In genomic region chr20:32642257-32643046, GRCh38 we compare ENCODE assay signal across 21 cellular contexts. TPM values are rescaled to one million over a fixed set of nuclear protein-coding genes. Genes with fewer than 3 reads are reported as not detected.
DNase-seq lines count a peak whose midpoint lies in the region; ATAC-seq and TF ChIP-seq lines count a peak whose summit lies in the region.
"Had no signal": no experiment of that assay in that cellular context is flagged by ENCODE, and none has a peak within 500 bp of the region (broad histone marks: within the 10 kb centered on the region; RNA-seq: fewer than 3 reads in every experiment).

No MANE protein-coding gene starts in this region.

- no peaks in the 10 kb centered on the region for H3K36me3 Mint-ChIP-seq in activated naive CD4-positive, alpha-beta T cell treated with anti-CD3 and anti-CD28 coated beads, Interleukin-2, amount 50 U/mL, for 72 hours

- 63 to 71% (median 63%) methylated on average over 9 to 10 of the region's 10 CpGs for WGBS in heart left ventricle, 4 donors
- 52 to 68% (median 58%) methylated on average over 6 to 10 of the region's 10 CpGs for WGBS in adrenal gland, 4 donors

- no peak overlapping the region for H3K27ac Mint-ChIP-seq in activated naive CD4-positive, alpha-beta T cell treated with anti-CD3 and anti-CD28 coated beads, Interleukin-2, amount 50 U/mL, for 72 hours
- H3K27ac Mint-ChIP-seq: B cell had no signal

- no peak for TF ChIP-seq POLR2A in heart left ventricle (IDR thresholded peaks at IDR 0.05)
- TF ChIP-seq POLR2A in adrenal gland (IDR thresholded peaks at IDR 0.05): no peak

- H3K36me3 ChIP-seq in heart left ventricle: no peaks in the 10 kb centered on the region
- H3K36me3 ChIP-seq in adrenal gland (replicated peaks in 1 of 2): no peaks in the 10 kb centered on the region
- no peaks in the 10 kb centered on the region for H3K36me3 ChIP-seq in osteoblast (ENCODE audit: insufficient read depth, low read length)
- H3K36me3 ChIP-seq: SJCRH30 had no signal

- intact Hi-C loops in heart left ventricle (cut with DNase I) (no loop called here), cardiac septum (cut with DNase I) (loop anchor here (5.0 kb wide), 1 partner anchor 820 kb away; no protein-coding TSS in a partner anchor), adrenal gland (cut with DNase I) (no loop called here)

- H3K4me2 ChIP-seq in osteoblast (ENCODE audit: insufficient read depth, low read length): no peak overlapping the region
- H3K4me2 ChIP-seq: PC-9 had no signal

- H3K27ac ChIP-seq in heart left ventricle: no peak overlapping the region
- no peak overlapping the region for H3K27ac ChIP-seq in adrenal gland
- H3K27ac ChIP-seq in osteoblast (ENCODE audit: low read depth, low read length): no peak overlapping the region
- H3K27ac ChIP-seq: PC-9, RWPE1, SJCRH30 had no signal

- ATAC-seq in heart left ventricle (peak in 3 of 4 donors; percentile 47 to 65 (median 54)), GM21723 (IDR thresholded peaks at IDR 0.05; ENCODE audit: unreplicated experiment) (no peak)
- ATAC-seq in activated naive CD4-positive, alpha-beta T cell treated with anti-CD3 and anti-CD28 coated beads, Interleukin-2, amount 50 U/mL, for 72 hours: no peak

- no peak overlapping the region for H2AFZ ChIP-seq in osteoblast (ENCODE audit: low read length)
- H2AFZ ChIP-seq: PC-9 had no signal

- DNase-seq in heart left ventricle: peak in 1 of 5 donors; percentile 44
- DNase-seq in cardiac septum (ENCODE audit: low spot score): no peak
- peak; percentile 60 for DNase-seq in NCI-H82 (lab: John Stamatoyannopoulos, UW)
- DNase-seq in adrenal gland: peak in 6 of 7 donors; percentile 42 to 74 (median 64)
- DNase-seq in osteoblast (ENCODE audit: insufficient read length, low spot score, missing footprints): peak; percentile 14
- no peak for DNase-seq in activated naive CD4-positive, alpha-beta T cell treated with anti-CD3 and anti-CD28 coated beads, Interleukin-2, amount 50 U/mL, for 72 hours (ENCODE audit: low spot score in 2 of 2)
- no peak for DNase-seq in retina
- DNase-seq: Caco-2, GDM1, H7, NCI-H1105, NCI-H2081 treated with DMSO at 0.1 percent for 48 hours, NCI-H510A treated with DMSO at 0.1 percent for 48 hours, NCI-H774, PC-9, SJCRH30 had no signal

- H3K4me1 ChIP-seq in heart left ventricle (peaks cover 0 to 6% (median 0%) of the 10 kb centered on the region in 12 donors), adrenal gland (replicated peaks in 1 of 2) (peaks cover 0 to 12% of the 10 kb centered on the region in 2 donors), osteoblast (ENCODE audit: insufficient read depth, low read length) (no peaks in the 10 kb centered on the region)
- H3K4me1 ChIP-seq: Caco-2, SJCRH30 had no signal

- no peaks in the 10 kb centered on the region for H4K20me1 ChIP-seq in osteoblast (ENCODE audit: insufficient read depth, low read length)

- no peaks in the 10 kb centered on the region for H3K27me3 ChIP-seq in heart left ventricle
- no peaks in the 10 kb centered on the region for H3K27me3 ChIP-seq in adrenal gland
- H3K27me3 ChIP-seq in osteoblast (ENCODE audit: insufficient read depth, low read length): peaks cover 9% of the 10 kb centered on the region

- H3K9me3 ChIP-seq in heart left ventricle: no peaks in the 10 kb centered on the region
- H3K9me3 ChIP-seq in adrenal gland (replicated peaks in 1 of 3): no peaks in the 10 kb centered on the region
- no peaks in the 10 kb centered on the region for H3K9me3 ChIP-seq in osteoblast (ENCODE audit: low read depth, low read length)
- H3K9me3 ChIP-seq: Caco-2, SJCRH30 had no signal

- H3K9me3 Mint-ChIP-seq in activated naive CD4-positive, alpha-beta T cell treated with anti-CD3 and anti-CD28 coated beads, Interleukin-2, amount 50 U/mL, for 72 hours: no peaks in the 10 kb centered on the region

- no peak overlapping the region for H3K4me3 ChIP-seq in heart left ventricle
- no peak overlapping the region for H3K4me3 ChIP-seq in adrenal gland
- no peak overlapping the region for H3K4me3 ChIP-seq in osteoblast (ENCODE audit: insufficient read depth, low read length)
- H3K4me3 ChIP-seq: PC-9, SJCRH30 had no signal

- H3K79me2 ChIP-seq in osteoblast (ENCODE audit: insufficient read depth, low read length): no peaks in the 10 kb centered on the region

- no peak for TF ChIP-seq CTCF in heart left ventricle (IDR thresholded peaks at IDR 0.05)
- no peak for TF ChIP-seq CTCF in adrenal gland (IDR thresholded peaks at IDR 0.05)
- TF ChIP-seq CTCF in osteoblast (IDR thresholded peaks at IDR 0.05; ENCODE audit: extremely low read depth, low read depth, low read length): no peak

RNA-seq across cellular contexts. Expression of gene C20orf203, which starts 31.3 kb away (rescaled TPM):
- under 1 TPM in 3 of 9 donors, not detected in 6; 0.05 to 0.19 (median 0.07) TPM for total RNA-seq in heart left ventricle
- polyA plus RNA-seq in heart left ventricle: not detected
- not detected for total RNA-seq in cardiac septum
- under 1 TPM in 1 of 8 donors, not detected in 7; 0.09 TPM for total RNA-seq in adrenal gland
- under 1 TPM in 2 of 3 donors, not detected in 1; 0.07 to 0.16 TPM for polyA plus RNA-seq in adrenal gland
- under 0.01 and 0.29 TPM in 2 replicates for total RNA-seq in osteoblast
- under 1 TPM in 1 of 2 donors, not detected in 1; 0.10 TPM for total RNA-seq in activated naive CD4-positive, alpha-beta T cell treated with anti-CD3 and anti-CD28 coated beads, Interleukin-2, amount 50 U/mL, for 72 hours
- total RNA-seq: A172, Caco-2, Daoy, PC-9, SJCRH30 had no signal

RNA-seq across cellular contexts. Expression of gene NOL4L, which starts 57.3 kb away (rescaled TPM):
- 10 to 100 TPM in 2 of 9 donors, 1 to 10 TPM in 7; 3.1 to 15.0 (median 6.7) TPM for total RNA-seq in heart left ventricle
- polyA plus RNA-seq in heart left ventricle: 1 to 10 TPM; 2.6 to 7.4 TPM
- 10.4 TPM for total RNA-seq in cardiac septum
- 10 to 100 TPM in 7 of 8 donors, 1 to 10 TPM in 1; 9.7 to 30.4 (median 15.7) TPM for total RNA-seq in adrenal gland
- polyA plus RNA-seq in adrenal gland: 10 to 100 TPM in 2 of 3 donors, 1 to 10 TPM in 1; 6.4 to 29.8 (median 13.8) TPM
- total RNA-seq in osteoblast: 5.9 and 6.2 TPM in 2 replicates
- total RNA-seq in activated naive CD4-positive, alpha-beta T cell treated with anti-CD3 and anti-CD28 coated beads, Interleukin-2, amount 50 U/mL, for 72 hours: 10 to 100 TPM; 21.2 to 30.7 TPM

Comparison
In these comparisons a context has a peak if more than half of its experiments do, and no peak if none do; other contexts are left out.
1. ATAC-seq: peak in heart left ventricle (3 of 4); none in activated naive CD4-positive, alpha-beta T cell treated with anti-CD3 and anti-CD28 coated beads, Interleukin-2, amount 50 U/mL, for 72 hours (0 of 2) and GM21723 (single experiment).
2. DNase-seq: peak in NCI-H82 (single experiment), adrenal gland (6 of 7) and osteoblast (single experiment); none in cardiac septum (single experiment), activated naive CD4-positive, alpha-beta T cell treated with anti-CD3 and anti-CD28 coated beads, Interleukin-2, amount 50 U/mL, for 72 hours (0 of 2) and retina (single experiment).